ENCODE assay signal across 8 cellular contexts in genomic region chr2:96509114-96509846, GRCh38. TPM values are rescaled to one million over a fixed set of nuclear protein-coding genes. Genes with fewer than 3 reads are reported as not detected.
DNase-seq lines count a peak whose midpoint lies in the region; TF ChIP-seq lines count a peak whose summit lies in the region.

No MANE protein-coding gene starts in this region.

- H3K36me3 ChIP-seq in neuron (ENCODE audit: insufficient read depth, low read length), result no peaks in the 10 kb centered on the region
- H3K36me3 ChIP-seq in tibial artery, result no peaks in the 10 kb centered on the region

- H3K27me3 ChIP-seq in neuron (ENCODE audit: insufficient read depth, low read length) (no peaks in the 10 kb centered on the region), tibial artery (no peaks in the 10 kb centered on the region)

- peak; percentile 99 for TF ChIP-seq RAD21 in Ishikawa (IDR thresholded peaks at IDR 0.05; ENCODE audit: low read depth)

- H3K4me3 ChIP-seq in neuron (ENCODE audit: low read length) (no peak overlapping the region), tibial artery (no peak overlapping the region)

- peak; percentile 64 for DNase-seq in COR-L47 (lab: John Stamatoyannopoulos, UW)
- peak; percentile 83 for DNase-seq in GM20000 (ENCODE audit: low spot score)
- peak; percentile 20 for DNase-seq in activated gamma-delta T cell (lab: John Stamatoyannopoulos, UW)
- DNase-seq in foreskin melanocyte, result peak; percentile 60
- peak; percentile 87 to 92 for DNase-seq in tibial artery

- no peak overlapping the region for H3K27ac ChIP-seq in tibial artery

- intact Hi-C loops in tibial artery (cut with DNase I; ENCODE audit: low total_unique reads), result loop anchor here (10.0 kb wide), 3 partner anchors 204 to 364 kb away; partner anchors contain the start of genes CIAO1, DUSP2, SNRNP200 and TMEM127

- no peaks in the 10 kb centered on the region for H3K9me3 ChIP-seq in neuron (ENCODE audit: low read length)
- H3K9me3 ChIP-seq in tibial artery, result no peaks in the 10 kb centered on the region

- no peak for TF ChIP-seq EP300 in Ishikawa (IDR thresholded peaks at IDR 0.05; ENCODE audit: borderline replicate concordance)

- peak; percentile 87 for TF ChIP-seq CTCF in GM20000 (IDR thresholded peaks at IDR 0.05; ENCODE audit: extremely low read depth, missing control alignments)
- peak; percentile 98 to 99 for TF ChIP-seq CTCF in tibial artery (IDR thresholded peaks at IDR 0.05)

- H2AFZ ChIP-seq in neuron (ENCODE audit: low read depth, low read length), result peak overlapping the region; percentile 16

- H3K4me1 ChIP-seq in neuron (ENCODE audit: insufficient read depth, low read length), result peaks cover 2% of the 10 kb centered on the region
- H3K4me1 ChIP-seq in tibial artery, result peaks cover 0 to 24% (median 16%) of the 10 kb centered on the region in 4 donors

TF ChIP-seq in Ishikawa, 13 proteins besides CTCF, POLR2A, EP300 and RAD21:
- TF ChIP-seq, protein P1, sequence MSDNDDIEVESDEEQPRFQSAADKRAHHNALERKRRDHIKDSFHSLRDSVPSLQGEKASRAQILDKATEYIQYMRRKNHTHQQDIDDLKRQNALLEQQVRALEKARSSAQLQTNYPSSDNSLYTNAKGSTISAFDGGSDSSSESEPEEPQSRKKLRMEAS (IDR thresholded peaks at IDR 0.05), result peak; percentile 91
- TF ChIP-seq TEAD4 (IDR thresholded peaks at IDR 0.05), result no peak
- TF ChIP-seq NFIC (IDR thresholded peaks at IDR 0.05), result 0 out of 2 replicates have a peak, but pooled peaks have one; percentile 9
TF ChIP-seq in Ishikawa: peak in this region for 2.

TF ChIP-seq in PFSK-1, 5 proteins besides CTCF, POLR2A, EP300 and RAD21:
- TF ChIP-seq SIN3A (IDR thresholded peaks at IDR 0.05; ENCODE audit: borderline replicate concordance, insufficient read depth, low read length) (no peak), FOXP2 (optimal IDR thresholded peaks at IDR 0.05; ENCODE audit: borderline replicate concordance, extremely low read depth, extremely low read length, insufficient read depth) (peak; percentile 78)

RNA-seq across cellular contexts. Expression of gene NEURL3, which starts 4.1 kb away (rescaled TPM):
- polyA plus RNA-seq in PFSK-1 (2012; ENCODE audit: insufficient read length, low read depth), result not detected

RNA-seq across cellular contexts. Expression of gene ARID5A, which starts 27.3 kb away (rescaled TPM):
- 13.2 TPM for polyA plus RNA-seq in PFSK-1 (2012; ENCODE audit: insufficient read length, low read depth)

Comparison
In these comparisons a context has a peak if more than half of its experiments do, and no peak if none do; other contexts are left out.
1. DNase-seq: peak in every context shown above with its lines; median percentile 90 in tibial artery; 83 in GM20000; 64 in COR-L47; 60 in foreskin melanocyte; 20 in activated gamma-delta T cell.